In genomic region chr2:133568172-133568571, GRCh38 we compare ENCODE assay signal across 11 cellular contexts. TPM values are rescaled to one million over a fixed set of nuclear protein-coding genes. Genes with fewer than 3 reads are reported as not detected.
A peak's percentile ranks its signal among the peaks of the same experiment; 100 is the strongest.
DNase-seq lines count a peak whose midpoint lies in the region; TF ChIP-seq lines count a peak whose summit lies in the region.
"Had no signal": no experiment of that assay in that cellular context is flagged by ENCODE, and none has a peak within 500 bp of the region (broad histone marks: within the 10 kb centered on the region; RNA-seq: fewer than 3 reads in every experiment).

Gene NCKAP5, minus strand, starts transcription at chr2:133568463. Its CDS starts 50,937 bp downstream, at chr2:133517526.

- no peaks in the 10 kb centered on the region for H3K27me3 ChIP-seq in MG63
- no peaks in the 10 kb centered on the region for H3K27me3 ChIP-seq in duodenal mucosa (ENCODE audit: control insufficient read depth in 1 of 2, insufficient read depth in 2 of 2, low read length in 2 of 2)
- no peaks in the 10 kb centered on the region for H3K27me3 ChIP-seq in liver (ENCODE audit: control insufficient read depth in 4 of 4, insufficient read depth in 4 of 4, low read length in 3 of 4)

- no peaks in the 10 kb centered on the region for H3K36me3 ChIP-seq in MG63
- no peaks in the 10 kb centered on the region for H3K36me3 ChIP-seq in duodenal mucosa (ENCODE audit: control insufficient read depth in 1 of 2, insufficient read depth in 2 of 2, low read length in 2 of 2)
- no peaks in the 10 kb centered on the region for H3K36me3 ChIP-seq in liver (ENCODE audit: control insufficient read depth in 4 of 4, insufficient read depth in 3 of 4, low read depth in 1 of 4, low read length in 3 of 4)

- no peak within 1 kb of the TSS for H3K27ac ChIP-seq in duodenal mucosa (ENCODE audit: low read depth, low read length)
- H3K27ac ChIP-seq in liver (ENCODE audit: low read depth in 1 of 2, low read length in 2 of 2) = peak within 1 kb of the TSS; percentile 40 to 44

- 1% methylated on average over 12 of the region's 12 CpGs for WGBS in liver

- peak in 1 of 2 donors; percentile 58 for TF ChIP-seq RAD21 in liver (IDR thresholded peaks at IDR 0.05)

- H3K9ac ChIP-seq in duodenal mucosa (ENCODE audit: low read depth in 1 of 2, low read length in 2 of 2) = peak within 1 kb of the TSS; percentile 38 to 43
- H3K9ac ChIP-seq in liver (ENCODE audit: low read depth in 1 of 2, low read length in 2 of 2) = peak within 1 kb of the TSS; percentile 60 to 80

- no peaks in the 10 kb centered on the region for H3K9me3 ChIP-seq in MG63
- H3K9me3 ChIP-seq in duodenal mucosa (ENCODE audit: control insufficient read depth in 1 of 2, low read length in 2 of 2) = no peaks in the 10 kb centered on the region
- no peaks in the 10 kb centered on the region for H3K9me3 ChIP-seq in liver (ENCODE audit: control insufficient read depth in 4 of 4, low read length in 3 of 4)

- peak; percentile 14 for TF ChIP-seq CTCF in liver (IDR thresholded peaks at IDR 0.05; ENCODE audit: low read depth, low read length, missing input control)

- H3K4me3 ChIP-seq in MG63 = peak within 1 kb of the TSS; percentile 12; the same call in 1 of the 2 replicates
- peak within 1 kb of the TSS; percentile 50 to 57 for H3K4me3 ChIP-seq in duodenal mucosa (ENCODE audit: low read depth in 1 of 2, low read length in 2 of 2)
- H3K4me3 ChIP-seq in liver (ENCODE audit: low read depth in 1 of 3, low read length in 3 of 3) = peak within 1 kb of the TSS; percentile 46 to 74 (median 66)

- in situ Hi-C loops in KBM-7 (cut with MboI; ENCODE audit: low pct_unique_long_range_greater_than_20kb, low sequenced_read_pairs) = no loop called here

- peak; percentile 39 for DNase-seq in MG63
- DNase-seq in stromal cell of bone marrow (ENCODE audit: low read depth) = peak; percentile 27
- DNase-seq in KBM-7 = no peak
- DNase-seq in activated CD4-positive, CD25-positive, alpha-beta regulatory T cell treated with anti-CD3 and anti-CD28 coated beads, Interleukin-2, amount 50 U/mL, for 72 hours = no peak
- no peak for DNase-seq in foreskin melanocyte
- no peak for DNase-seq in COR-L47 (lab: John Stamatoyannopoulos, UW)
- DNase-seq: activated T-cell treated with anti-CD3 and anti-CD28 coated beads, Interleukin-2, amount 50 U/mL, for 4 hours; NCI-H1105; stimulated activated CD4-positive, alpha-beta T cell treated with anti-CD3 and anti-CD28 coated beads, Interleukin-2, amount 100 ng/mL, for 48 hours had no signal

- H3K4me1 ChIP-seq in duodenal mucosa (ENCODE audit: control insufficient read depth in 1 of 2, insufficient read depth in 2 of 2, low read length in 2 of 2) = peaks cover 13 to 18% of the 10 kb centered on the region in 2 donors
- H3K4me1 ChIP-seq in liver (ENCODE audit: control insufficient read depth in 4 of 4, insufficient read depth in 4 of 4, low read length in 3 of 4) = peaks cover 0 to 17% (median 8%) of the 10 kb centered on the region in 4 donors

TF ChIP-seq in liver, 16 proteins besides CTCF, POLR2A, EP300 and RAD21:
- TF ChIP-seq NR2F2 (IDR thresholded peaks at IDR 0.05) (no peak), TAF1 (conservative IDR thresholded peaks at IDR 0.05) (peak; percentile 69), ZBTB33 (IDR thresholded peaks at IDR 0.05) (no peak), YY1 (IDR thresholded peaks at IDR 0.05) (peak; percentile 23), ATF3 (IDR thresholded peaks at IDR 0.05) (peak; percentile 58), REST (IDR thresholded peaks at IDR 0.05) (no peak), SP1 (IDR thresholded peaks at IDR 0.05) (peak; percentile 34), GABPA (IDR thresholded peaks at IDR 0.05 in 1 of 2, conservative IDR thresholded peaks at IDR 0.05 in 1 of 2) (no peak), JUND (IDR thresholded peaks at IDR 0.05) (peak; percentile 52 to 69), MAX (IDR thresholded peaks at IDR 0.05) (no peak), HNF4G (IDR thresholded peaks at IDR 0.05) (no peak), FOXA1 (IDR thresholded peaks at IDR 0.05) (no peak), HNF4A (conservative IDR thresholded peaks at IDR 0.05) (peak; percentile 62 to 68), FOXA2 (IDR thresholded peaks at IDR 0.05) (no peak)

RNA-seq across cellular contexts. Expression of gene NCKAP5, which starts in this region (rescaled TPM):
- not detected in 2 replicates for total RNA-seq in MG63 (2014; rRNA removed; shearing (Covaris generic); ENCODE audit: low replicate concordance)
- total RNA-seq in liver = 1 to 10 TPM; 2.7 to 2.8 TPM
- polyA plus RNA-seq in liver = 1 to 10 TPM in 1 of 2 donors, under 1 TPM in 1; 0.57 to 2.2 TPM

Comparison
In these comparisons a context has a peak if more than half of its experiments do, and no peak if none do; other contexts are left out.
1. Peak in DNase-seq and H3K4me3 ChIP-seq in MG63; RNA of the gene not detected or under 1 TPM.
2. H3K4me3 ChIP-seq: peak in every context shown above with its lines; median percentile 66 in liver; 54 in duodenal mucosa; 12 in MG63.